ENCODE assay signal across 26 cellular contexts in the genomic region with DNA sequence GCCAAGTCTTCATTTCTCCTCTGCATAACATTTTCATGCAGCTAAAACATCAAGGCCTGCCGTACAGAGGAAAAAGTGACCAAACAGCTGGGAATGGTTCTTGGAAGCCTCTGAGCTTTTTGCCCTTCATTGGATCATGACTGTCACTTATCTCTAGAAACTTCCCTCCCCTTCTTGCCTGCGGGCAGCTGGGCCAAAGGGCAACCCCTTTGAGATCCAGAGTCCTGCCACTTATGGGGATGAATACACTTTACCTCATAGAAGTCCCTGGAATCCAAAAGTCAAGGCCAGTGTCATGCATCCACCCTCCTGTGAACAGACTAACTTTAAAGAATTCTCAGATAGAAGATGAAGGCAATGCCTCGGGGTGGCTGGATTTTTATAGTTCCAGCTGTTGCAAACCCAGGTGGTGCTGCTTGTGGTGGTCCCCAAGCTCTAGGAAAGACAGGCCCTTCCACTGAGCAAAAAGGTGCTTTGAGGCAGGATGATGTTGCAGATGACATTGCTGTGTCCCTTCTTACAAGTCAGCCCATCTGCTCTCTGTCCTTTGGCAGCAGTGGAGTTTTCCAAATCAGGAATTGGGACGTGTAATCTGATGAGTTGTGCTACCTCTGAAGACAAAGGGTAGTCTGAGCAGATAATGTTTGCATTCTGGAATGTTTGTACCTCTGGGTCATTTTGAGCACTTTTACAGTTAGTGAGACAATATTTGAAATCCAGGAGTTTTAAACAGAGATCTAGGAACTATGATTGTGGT.
"Had no signal": no experiment of that assay in that cellular context is flagged by ENCODE, and none has a peak within 500 bp of the region (broad histone marks: within the 10 kb centered on the region; RNA-seq: fewer than 3 reads in every experiment).

No MANE protein-coding gene starts in this region.

- H3K4me3 ChIP-seq: left lung, lower lobe of right lung, mucosa of descending colon, pancreas, right atrium auricular region, skin epidermis, spleen, suprapubic skin, thoracic aorta, tibial artery, upper lobe of right lung had no signal

- H3K9me3 ChIP-seq: left lung, lower lobe of right lung, mucosa of descending colon, pancreas, right atrium auricular region, spleen, suprapubic skin, thoracic aorta, tibial artery, upper lobe of right lung had no signal

- DNase-seq: hippocampal formation; kidney glomerular epithelial cell; left cardiac atrium; left lung; lower lobe of right lung; mammary epithelial cell; mesendoderm; midbrain; mucosa of descending colon; naive thymus-derived CD4-positive, alpha-beta T cell; nucleus accumbens; pancreas; spleen; stimulated activated CD4-positive, alpha-beta T cell treated with anti-CD3 and anti-CD28 coated beads, Interleukin-4, amount 100 ng/mL, for 24 hours; stimulated activated naive CD4-positive, alpha-beta T cell; tibial artery; trophoblast cell; upper lobe of right lung had no signal

- H3K36me3 Mint-ChIP-seq: naive thymus-derived CD4-positive, alpha-beta T cell; natural killer cell treated with Interleukin-12 subunit alpha and Interleukin-12 subunit beta and Interleukin-15 and Interleukin-18, amount 100 ng/mL, for 72 hours; stimulated activated effector memory CD8-positive, alpha-beta T cell treated with anti-CD3 and anti-CD28 coated beads, Interleukin-12 subunit alpha, Interleukin-12 subunit beta, amount 100 ng/mL, for 72 hours had no signal

- H3K27me3 ChIP-seq: left lung, pancreas, right atrium auricular region, spleen, suprapubic skin, tibial artery, upper lobe of right lung had no signal

- H3K9me3 Mint-ChIP-seq: natural killer cell treated with Interleukin-12 subunit alpha and Interleukin-12 subunit beta and Interleukin-15 and Interleukin-18, amount 100 ng/mL, for 72 hours; stimulated activated effector memory CD8-positive, alpha-beta T cell treated with anti-CD3 and anti-CD28 coated beads, Interleukin-12 subunit alpha, Interleukin-12 subunit beta, amount 100 ng/mL, for 72 hours; stimulated activated naive CD8-positive, alpha-beta T cell treated with anti-CD3 and anti-CD28 coated beads, Interleukin-15, Interleukin-2, amounts not matched to agents 100 ng/mL and 50 ng/mL, for 24 hours had no signal

- H3K27ac Mint-ChIP-seq: naive thymus-derived CD4-positive, alpha-beta T cell; natural killer cell treated with Interleukin-12 subunit alpha and Interleukin-12 subunit beta and Interleukin-15 and Interleukin-18, amount 100 ng/mL, for 72 hours; stimulated activated effector memory CD8-positive, alpha-beta T cell treated with anti-CD3 and anti-CD28 coated beads, Interleukin-12 subunit alpha, Interleukin-12 subunit beta, amount 100 ng/mL, for 72 hours; stimulated activated naive CD8-positive, alpha-beta T cell treated with anti-CD3 and anti-CD28 coated beads, Interleukin-15, Interleukin-2, amounts not matched to agents 100 ng/mL and 50 ng/mL, for 24 hours had no signal

- H3K36me3 ChIP-seq: left lung, lower lobe of right lung, pancreas, right atrium auricular region, spleen, suprapubic skin, thoracic aorta, tibial artery, upper lobe of right lung had no signal

- H3K4me1 ChIP-seq: pancreas, spleen, tibial artery, upper lobe of right lung had no signal

- H3K27ac ChIP-seq: left lung, lower lobe of right lung, pancreas, right atrium auricular region, skin epidermis, spleen, suprapubic skin, thoracic aorta, tibial artery, upper lobe of right lung had no signal

- H3K4me1 Mint-ChIP-seq: stimulated activated effector memory CD8-positive, alpha-beta T cell treated with anti-CD3 and anti-CD28 coated beads, Interleukin-12 subunit alpha, Interleukin-12 subunit beta, amount 100 ng/mL, for 72 hours had no signal

- H3K4me3 Mint-ChIP-seq: naive thymus-derived CD4-positive, alpha-beta T cell; natural killer cell treated with Interleukin-12 subunit alpha and Interleukin-12 subunit beta and Interleukin-15 and Interleukin-18, amount 100 ng/mL, for 72 hours; stimulated activated effector memory CD8-positive, alpha-beta T cell treated with anti-CD3 and anti-CD28 coated beads, Interleukin-12 subunit alpha, Interleukin-12 subunit beta, amount 100 ng/mL, for 72 hours; stimulated activated naive CD8-positive, alpha-beta T cell treated with anti-CD3 and anti-CD28 coated beads, Interleukin-15, Interleukin-2, amounts not matched to agents 100 ng/mL and 50 ng/mL, for 24 hours had no signal

- ATAC-seq: left cardiac atrium; left lung; lower lobe of right lung; mucosa of descending colon; naive thymus-derived CD4-positive, alpha-beta T cell; natural killer cell treated with Interleukin-12 subunit alpha and Interleukin-12 subunit beta and Interleukin-15 and Interleukin-18, amount 100 ng/mL, for 72 hours; pancreas; sciatic nerve; stimulated activated effector memory CD8-positive, alpha-beta T cell treated with anti-CD3 and anti-CD28 coated beads, Interleukin-12 subunit alpha, Interleukin-12 subunit beta, amount 100 ng/mL, for 72 hours; upper lobe of right lung had no signal
